Comparison of ENCODE assay signal across 21 cellular contexts in the genomic region with DNA sequence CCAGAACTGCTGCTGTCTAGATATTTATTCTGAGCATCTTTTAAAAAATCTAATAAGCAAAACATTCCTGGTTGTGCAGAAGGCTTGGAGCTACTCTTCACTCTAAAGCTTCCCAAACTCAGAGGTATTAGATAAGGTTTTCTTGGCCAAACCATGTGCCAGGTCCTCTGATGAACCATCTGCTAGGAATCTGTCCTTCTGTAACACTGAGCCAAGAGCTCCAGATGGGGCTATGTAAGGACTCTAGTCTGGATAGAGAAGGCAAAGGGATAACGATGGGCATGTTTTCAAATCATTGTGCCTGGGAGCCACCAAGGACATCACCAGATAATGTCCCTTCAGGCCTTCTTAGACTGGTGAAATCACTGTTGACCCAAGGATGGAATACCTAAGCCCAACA.
"Had no signal": no experiment of that assay in that cellular context is flagged by ENCODE, and none has a peak within 500 bp of the region (broad histone marks: within the 10 kb centered on the region; RNA-seq: fewer than 3 reads in every experiment).

No MANE protein-coding gene starts in this region.

- H3K27ac ChIP-seq: breast epithelium, epithelial cell of prostate, heart right ventricle, left lung, stomach, transverse colon, uterus had no signal

- ATAC-seq: heart right ventricle; left lung; naive thymus-derived CD4-positive, alpha-beta T cell; sciatic nerve; stimulated activated memory B cell treated with anti-CD40 and anti-IgM and Interleukin-4, amounts not matched to agents 10 μg/mL and 1 μg/mL and 100 μg/mL, for 72 hours had no signal

- H3K9me3 ChIP-seq: breast epithelium, heart right ventricle, left lung, stomach, transverse colon, uterus had no signal

- H3K4me1 ChIP-seq: breast epithelium, heart right ventricle, left lung, stomach, transverse colon, uterus had no signal

- H3K4me3 ChIP-seq: breast epithelium, heart right ventricle, left lung, lung, smooth muscle cell, stomach, transverse colon, uterus had no signal

- DNase-seq: activated CD4-positive, alpha-beta T cell treated with anti-CD3 and anti-CD28 coated beads for 4 hours; activated CD4-positive, alpha-beta T cell treated with anti-CD3 and anti-CD28 coated beads, Interleukin-2, amount 50 U/mL, for 48 hours; activated CD4-positive, CD25-positive, alpha-beta regulatory T cell; activated naive CD4-positive, alpha-beta T cell treated with Interleukin-2 at 50 U/mL for 16 hours; activated naive CD8-positive, alpha-beta T cell treated with anti-CD3 and anti-CD28 coated beads for 36 hours; activated T-cell treated with anti-CD3 and anti-CD28 coated beads, Interleukin-2, amount 50 U/mL, for 48 hours; heart right ventricle; left lung; naive thymus-derived CD4-positive, alpha-beta T cell; occipital lobe; posterior cingulate gyrus; stimulated activated CD4-positive, alpha-beta T cell treated with anti-CD3 and anti-CD28 coated beads, Interleukin-15, amount 100 ng/mL, for 24 hours; stomach; transverse colon; uterus had no signal

- H3K27me3 ChIP-seq: breast epithelium, heart right ventricle, left lung, stomach, transverse colon, uterus had no signal

- H3K36me3 ChIP-seq: breast epithelium, heart right ventricle, left lung, stomach, transverse colon, uterus had no signal
